In genomic region chr5:39099831-39100230, GRCh38 we compare ENCODE assay signal across 14 cellular contexts.
"Had no signal": no experiment of that assay in that cellular context is flagged by ENCODE, and none has a peak within 500 bp of the region (broad histone marks: within the 10 kb centered on the region; RNA-seq: fewer than 3 reads in every experiment).

No MANE protein-coding gene starts in this region.

- H3K9me3 Mint-ChIP-seq: activated CD4-positive, alpha-beta memory T cell treated with anti-CD3 and anti-CD28 coated beads, Interleukin-2, amount 10 ng/mL, durations not matched to agents 7 days and 5 days; neural progenitor cell; stimulated activated naive B cell treated with anti-CD40 and anti-IgM and Interleukin-4, amounts not matched to agents 10 μg/mL and 1 μg/mL and 100 μg/mL, for 72 hours had no signal

- H3K4me3 ChIP-seq: heart left ventricle, neural progenitor cell, transverse colon had no signal

- H3K27me3 ChIP-seq: heart left ventricle, neural progenitor cell, transverse colon had no signal

- H3K27ac ChIP-seq: heart left ventricle, neural progenitor cell, transverse colon had no signal

- H3K27me3 Mint-ChIP-seq: activated CD4-positive, alpha-beta memory T cell treated with anti-CD3 and anti-CD28 coated beads, Interleukin-2, amount 10 ng/mL, durations not matched to agents 7 days and 5 days had no signal

- DNase-seq: activated CD4-positive, alpha-beta memory T cell treated with anti-CD3 and anti-CD28 coated beads, Interleukin-2, amount 10 ng/mL, durations not matched to agents 7 days and 5 days; activated CD4-positive, alpha-beta T cell treated with anti-CD3 and anti-CD28 coated beads for 1 hour; activated CD8-positive, alpha-beta memory T cell treated with anti-CD3 and anti-CD28 coated beads, Interleukin-2, amount 50 U/mL, for 48 hours; aorta; heart left ventricle; posterior cingulate gyrus; small intestine; stimulated activated naive B cell treated with anti-CD40 and anti-IgM and Interleukin-4, amounts not matched to agents 10 μg/mL and 1 μg/mL and 100 μg/mL, for 72 hours; substantia nigra; transverse colon had no signal

- H3K4me1 Mint-ChIP-seq: neural progenitor cell; stimulated activated naive B cell treated with anti-CD40 and anti-IgM and Interleukin-4, amounts not matched to agents 10 μg/mL and 1 μg/mL and 100 μg/mL, for 72 hours had no signal

- H3K36me3 Mint-ChIP-seq: neural progenitor cell; stimulated activated naive B cell treated with anti-CD40 and anti-IgM and Interleukin-4, amounts not matched to agents 10 μg/mL and 1 μg/mL and 100 μg/mL, for 72 hours had no signal

- H3K27ac Mint-ChIP-seq: activated CD4-positive, alpha-beta memory T cell treated with anti-CD3 and anti-CD28 coated beads, Interleukin-2, amount 10 ng/mL, durations not matched to agents 7 days and 5 days; neural progenitor cell; stimulated activated naive B cell treated with anti-CD40 and anti-IgM and Interleukin-4, amounts not matched to agents 10 μg/mL and 1 μg/mL and 100 μg/mL, for 72 hours had no signal

- H3K9me3 ChIP-seq: heart left ventricle, transverse colon had no signal

- H3K4me3 Mint-ChIP-seq: activated CD4-positive, alpha-beta memory T cell treated with anti-CD3 and anti-CD28 coated beads, Interleukin-2, amount 10 ng/mL, durations not matched to agents 7 days and 5 days; neural progenitor cell; stimulated activated naive B cell treated with anti-CD40 and anti-IgM and Interleukin-4, amounts not matched to agents 10 μg/mL and 1 μg/mL and 100 μg/mL, for 72 hours had no signal

- H3K4me2 ChIP-seq: neural progenitor cell had no signal

- FAIRE-seq: frontal cortex, islet of Langerhans, small intestine had no signal

- ATAC-seq: heart left ventricle; left lobe of liver; stimulated activated naive B cell treated with anti-CD40 and anti-IgM and Interleukin-4, amounts not matched to agents 10 μg/mL and 1 μg/mL and 100 μg/mL, for 72 hours had no signal

- H3K4me1 ChIP-seq: neural progenitor cell, transverse colon had no signal

- H3K36me3 ChIP-seq: neural progenitor cell, transverse colon had no signal
